In the genomic region with DNA sequence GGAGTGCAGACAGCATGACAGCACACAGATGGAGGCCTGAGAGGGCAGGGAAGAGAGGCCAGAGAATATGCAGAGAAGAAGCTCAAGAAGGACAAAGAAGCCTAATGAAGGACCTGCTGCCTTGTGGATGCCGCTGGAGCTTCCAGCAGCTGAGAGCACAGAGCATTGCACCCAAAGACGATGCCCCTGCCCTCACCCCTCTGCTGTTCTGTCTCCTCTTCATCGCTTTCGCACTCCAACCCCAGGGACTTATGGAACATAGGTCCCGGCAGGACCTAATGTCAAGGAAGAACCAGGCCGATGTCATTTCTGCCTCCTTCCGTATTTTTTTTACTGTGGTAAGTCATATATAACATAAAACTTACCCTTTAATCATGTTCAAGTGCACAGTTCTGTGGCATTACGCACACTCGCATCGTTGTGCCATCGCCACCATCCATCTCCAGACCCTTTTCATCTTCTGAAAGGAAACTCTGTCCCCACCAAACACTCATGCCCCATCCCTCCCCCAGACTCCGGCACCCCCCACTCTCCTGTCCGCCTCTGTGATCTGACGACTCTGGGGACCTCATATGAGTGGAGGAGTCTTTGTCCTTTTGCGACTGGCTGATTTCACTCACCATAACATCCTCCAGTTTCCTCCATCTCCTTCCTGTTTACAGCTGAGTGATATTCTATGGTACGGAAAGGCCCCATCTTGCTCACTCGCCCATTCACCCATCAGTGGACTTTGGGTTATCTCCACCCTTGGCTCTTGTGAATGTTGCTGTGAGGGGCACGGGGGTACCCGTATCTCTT, we compare ENCODE assay signal across 27 cellular contexts. TPM values are rescaled to one million over a fixed set of nuclear protein-coding genes. Genes with fewer than 3 reads are reported as not detected.
DNase-seq lines count a peak whose midpoint lies in the region; ATAC-seq and TF ChIP-seq lines count a peak whose summit lies in the region.
"Had no signal": no experiment of that assay in that cellular context is flagged by ENCODE, and none has a peak within 500 bp of the region (broad histone marks: within the 10 kb centered on the region; RNA-seq: fewer than 3 reads in every experiment).

No MANE protein-coding gene starts in this region.

- H3K9me3 ChIP-seq in SK-N-SH: no peaks in the 10 kb centered on the region
- H3K9me3 ChIP-seq in thyroid gland: no peaks in the 10 kb centered on the region
- H3K9me3 ChIP-seq: Caco-2, heart right ventricle, sigmoid colon, thoracic aorta had no signal

- CTCF ChIA-PET in SK-N-SH (lab: Yijun Ruan, JAX): interaction anchor here (0.6 kb wide), 1 partner anchor 22 kb away, joined by 3 read pairs; no protein-coding TSS in a partner anchor

- no peak overlapping the region for H3K9ac ChIP-seq in SK-N-SH
- H3K9ac ChIP-seq: GM23248 had no signal

- peak overlapping the region; percentile 56 for H3K27ac Mint-ChIP-seq in T-helper 1 cell treated with Interleukin-12 subunit alpha and Interleukin-12 subunit beta and Interleukin-4 antibody, amounts not matched to agents 30 μg/mL and 1 μg/mL, for 36 hours
- H3K27ac Mint-ChIP-seq in activated T-helper 17 cell treated with anti-CD3 and anti-CD28 coated beads, Interleukin-2, amount 50 U/mL, for 72 hours: no peak overlapping the region
- peak overlapping the region in 6 of 10 donors; percentile 7 to 74 (median 31) for H3K27ac Mint-ChIP-seq in naive thymus-derived CD8-positive, alpha-beta T cell
- H3K27ac Mint-ChIP-seq: mesothelial cell of epicardium, nephron progenitor cell had no signal

- ATAC-seq in HG02610 (IDR thresholded peaks at IDR 0.05; ENCODE audit: unreplicated experiment): peak; percentile 34
- peak; percentile 8 for ATAC-seq in activated T-helper 17 cell treated with anti-CD3 and anti-CD28 coated beads, Interleukin-2, amount 50 U/mL, for 72 hours (replicated peaks)
- ATAC-seq in naive thymus-derived CD8-positive, alpha-beta T cell: peak in 1 of 2 donors; percentile 25
- ATAC-seq: heart right ventricle, left colon had no signal

- H3K4me1 ChIP-seq in SK-N-SH (ENCODE audit: control insufficient read depth in 1 of 2, insufficient read depth in 2 of 2, low read depth in 1 of 2, low read length in 1 of 2) (peaks cover 0 to 2% of the 10 kb centered on the region in 2 experiments; a peak in 1 of 4 replicates), thyroid gland (peaks cover 0 to 10% of the 10 kb centered on the region in 2 donors)
- H3K4me1 ChIP-seq: sigmoid colon had no signal

- peaks cover 11% of the 10 kb centered on the region for H3K9me3 Mint-ChIP-seq in T-helper 1 cell treated with Interleukin-12 subunit alpha and Interleukin-12 subunit beta and Interleukin-4 antibody, amounts not matched to agents 30 μg/mL and 1 μg/mL, for 36 hours
- no peaks in the 10 kb centered on the region for H3K9me3 Mint-ChIP-seq in activated T-helper 17 cell treated with anti-CD3 and anti-CD28 coated beads, Interleukin-2, amount 50 U/mL, for 72 hours
- H3K9me3 Mint-ChIP-seq in naive thymus-derived CD8-positive, alpha-beta T cell: no peaks in the 10 kb centered on the region
- H3K9me3 Mint-ChIP-seq: mesothelial cell of epicardium had no signal

- WGBS in SK-N-SH (ENCODE audit: low lambda C conversion rate): 68% methylated on average over 19 of the region's 19 CpGs
- 86 to 89% methylated on average over 19 of the region's 19 CpGs for WGBS in thyroid gland, 2 donors

- peaks cover 53% of the 10 kb centered on the region for H3K4me1 Mint-ChIP-seq in T-helper 1 cell treated with Interleukin-12 subunit alpha and Interleukin-12 subunit beta and Interleukin-4 antibody, amounts not matched to agents 30 μg/mL and 1 μg/mL, for 36 hours (ENCODE audit: low read depth)
- H3K4me1 Mint-ChIP-seq in activated T-helper 17 cell treated with anti-CD3 and anti-CD28 coated beads, Interleukin-2, amount 50 U/mL, for 72 hours: peaks cover 31% of the 10 kb centered on the region
- H3K4me1 Mint-ChIP-seq in naive thymus-derived CD8-positive, alpha-beta T cell: peaks cover 19 to 70% (median 24%) of the 10 kb centered on the region in 4 donors

- intact Hi-C loops in thyroid gland (cut with DNase I): no loop called here

- H3K4me3 ChIP-seq in SK-N-SH (ENCODE audit: low read depth in 2 of 2, low read length in 1 of 2) (no peak overlapping the region), thyroid gland (replicated peaks in 1 of 3) (no peak overlapping the region)
- H3K4me3 ChIP-seq: cardiac muscle cell, dorsolateral prefrontal cortex, GM23248, heart right ventricle, sigmoid colon, thoracic aorta had no signal

- no peak for DNase-seq in T-helper 1 cell
- DNase-seq in naive thymus-derived CD8-positive, alpha-beta T cell: no peak
- DNase-seq in SK-N-SH: no peak
- no peak for DNase-seq in ureter (ENCODE audit: low spot score)
- DNase-seq in thyroid gland: no peak
- DNase-seq: activated CD4-positive, alpha-beta T cell treated with anti-CD3 and anti-CD28 coated beads for 48 hours; activated naive CD4-positive, alpha-beta T cell treated with anti-CD3 and anti-CD28 coated beads, Interleukin-2, amount 10 ng/mL, durations not matched to agents 7 days and 5 days; activated T-cell treated with anti-CD3 and anti-CD28 coated beads for 4 hours; Caco-2; DMS79 treated with DMSO at 0.1 percent for 48 hours; GM23248; heart right ventricle; left colon; NCI-H1105 treated with DMSO at 0.1 percent for 48 hours; NCI-H446 treated with DMSO at 0.1 percent for 48 hours; nephron progenitor cell; SHP77; sigmoid colon; SW 1271 had no signal

- no peaks in the 10 kb centered on the region for H4K20me1 ChIP-seq in SK-N-SH (ENCODE audit: insufficient read depth)

- no peak for TF ChIP-seq RAD21 in SK-N-SH (IDR thresholded peaks at IDR 0.05; ENCODE audit: low read length)

- H3K36me3 ChIP-seq in SK-N-SH (replicated peaks in 1 of 2; ENCODE audit: control insufficient read depth in 1 of 2, insufficient read depth in 2 of 2, low read length in 1 of 2): no peaks in the 10 kb centered on the region
- no peaks in the 10 kb centered on the region for H3K36me3 ChIP-seq in thyroid gland
- H3K36me3 ChIP-seq: cardiac muscle cell, heart right ventricle, sigmoid colon, thoracic aorta had no signal

- peaks cover 12% of the 10 kb centered on the region for H3K36me3 Mint-ChIP-seq in T-helper 1 cell treated with Interleukin-12 subunit alpha and Interleukin-12 subunit beta and Interleukin-4 antibody, amounts not matched to agents 30 μg/mL and 1 μg/mL, for 36 hours (ENCODE audit: low read depth)
- no peaks in the 10 kb centered on the region for H3K36me3 Mint-ChIP-seq in activated T-helper 17 cell treated with anti-CD3 and anti-CD28 coated beads, Interleukin-2, amount 50 U/mL, for 72 hours (ENCODE audit: low read depth)
- H3K36me3 Mint-ChIP-seq in naive thymus-derived CD8-positive, alpha-beta T cell: no peaks in the 10 kb centered on the region
- H3K36me3 Mint-ChIP-seq: mesothelial cell of epicardium had no signal

- no peak for TF ChIP-seq POLR2A in thyroid gland (IDR thresholded peaks at IDR 0.05)

- TF ChIP-seq CTCF in SK-N-SH (IDR thresholded peaks at IDR 0.05): no peak
- no peak for TF ChIP-seq CTCF in thyroid gland (IDR thresholded peaks at IDR 0.05)

- POLR2A ChIA-PET in naive thymus-derived CD8-positive, alpha-beta T cell (lab: Charles Lee): interaction anchor here (1.2 to 5.0 kb wide), 3 partner anchors 8 to 12 kb away, joined by 3 to 40 read pairs (median 5); a partner anchor contains a TSS
- POLR2A ChIA-PET in SK-N-SH (lab: Yijun Ruan, JAX): no interaction called here

- no peaks in the 10 kb centered on the region for H3F3A ChIP-seq in SK-N-SH (replicated peaks; ENCODE audit: insufficient read depth)

- peak overlapping the region; percentile 41 for H3K4me3 Mint-ChIP-seq in T-helper 1 cell treated with Interleukin-12 subunit alpha and Interleukin-12 subunit beta and Interleukin-4 antibody, amounts not matched to agents 30 μg/mL and 1 μg/mL, for 36 hours
- H3K4me3 Mint-ChIP-seq in activated T-helper 17 cell treated with anti-CD3 and anti-CD28 coated beads, Interleukin-2, amount 50 U/mL, for 72 hours: no peak overlapping the region
- peak overlapping the region in 2 of 10 donors; percentile 32 to 68 for H3K4me3 Mint-ChIP-seq in naive thymus-derived CD8-positive, alpha-beta T cell
- H3K4me3 Mint-ChIP-seq: activated naive CD4-positive, alpha-beta T cell treated with anti-CD3 and anti-CD28 coated beads, Interleukin-2, amount 10 ng/mL, durations not matched to agents 7 days and 5 days; mesothelial cell of epicardium; nephron progenitor cell had no signal

- H3K27me3 ChIP-seq in SK-N-SH (ENCODE audit: insufficient read depth) (peaks cover 51% of the 10 kb centered on the region), thyroid gland (no peaks in the 10 kb centered on the region)
- H3K27me3 ChIP-seq: cardiac muscle cell had no signal

- H2AFZ ChIP-seq in SK-N-SH (ENCODE audit: low read depth): no peak overlapping the region
- H2AFZ ChIP-seq: GM23248 had no signal

- H3K27ac ChIP-seq in SK-N-SH (ENCODE audit: low read depth in 2 of 2, low read length in 1 of 2): no peak overlapping the region
- H3K27ac ChIP-seq in thyroid gland: no peak overlapping the region
- H3K27ac ChIP-seq: 22Rv1, cardiac muscle cell, dorsolateral prefrontal cortex, GM23248, heart right ventricle, sigmoid colon, thoracic aorta had no signal

- no peaks in the 10 kb centered on the region for H3K79me2 ChIP-seq in SK-N-SH (ENCODE audit: insufficient read depth)

- H3K9me2 ChIP-seq in SK-N-SH: no peaks in the 10 kb centered on the region

- no peak for TF ChIP-seq EP300 in SK-N-SH (IDR thresholded peaks at IDR 0.05; ENCODE audit: borderline replicate concordance in 1 of 2, low read depth in 1 of 2, low read length in 1 of 2)

- no peak overlapping the region for H3K4me2 ChIP-seq in SK-N-SH

- no peaks in the 10 kb centered on the region for H3K27me3 Mint-ChIP-seq in T-helper 1 cell treated with Interleukin-12 subunit alpha and Interleukin-12 subunit beta and Interleukin-4 antibody, amounts not matched to agents 30 μg/mL and 1 μg/mL, for 36 hours (ENCODE audit: low read depth)
- peaks cover 25% of the 10 kb centered on the region for H3K27me3 Mint-ChIP-seq in activated T-helper 17 cell treated with anti-CD3 and anti-CD28 coated beads, Interleukin-2, amount 50 U/mL, for 72 hours
- H3K27me3 Mint-ChIP-seq in naive thymus-derived CD8-positive, alpha-beta T cell: peaks cover 0 to 7% (median 0%) of the 10 kb centered on the region in 5 donors

TF ChIP-seq in SK-N-SH, 30 proteins besides CTCF, POLR2A, EP300 and RAD21:
- TF ChIP-seq YY1 (IDR thresholded peaks at IDR 0.05; ENCODE audit: low read depth) (no peak), RCOR1 (IDR thresholded peaks at IDR 0.05; ENCODE audit: low read length) (no peak)

RNA-seq across cellular contexts. Expression of a gene that starts 12.1 kb away (rescaled TPM):
- total RNA-seq in activated T-helper 17 cell treated with anti-CD3 and anti-CD28 coated beads, Interleukin-2, amount 50 U/mL, for 72 hours: 100 to 1,000 TPM; 140 to 216 TPM
- total RNA-seq in naive thymus-derived CD8-positive, alpha-beta T cell: 10 to 100 TPM; 50.3 to 53.0 TPM
- 10 to 100 TPM; 25.5 to 33.6 (median 33.0) TPM for polyA plus RNA-seq in naive thymus-derived CD8-positive, alpha-beta T cell
- 6.4 and 6.6 TPM in 2 replicates for polyA plus RNA-seq in SK-N-SH (2012; rRNA removed)
- polyA plus RNA-seq in SK-N-SH (2012; cell fraction: cytosol; rRNA removed): 7.3 and 7.9 TPM in 2 replicates
- 5.3 and 6.0 TPM in 2 replicates for polyA plus RNA-seq in SK-N-SH (2012; cell fraction: nucleus; rRNA removed)
- total RNA-seq in ureter: 41.6 TPM
- total RNA-seq in thyroid gland: 10 to 100 TPM; 17.5 to 79.4 (median 29.8) TPM
